1 cellular context compared by ENCODE assay signal in the genomic region with DNA sequence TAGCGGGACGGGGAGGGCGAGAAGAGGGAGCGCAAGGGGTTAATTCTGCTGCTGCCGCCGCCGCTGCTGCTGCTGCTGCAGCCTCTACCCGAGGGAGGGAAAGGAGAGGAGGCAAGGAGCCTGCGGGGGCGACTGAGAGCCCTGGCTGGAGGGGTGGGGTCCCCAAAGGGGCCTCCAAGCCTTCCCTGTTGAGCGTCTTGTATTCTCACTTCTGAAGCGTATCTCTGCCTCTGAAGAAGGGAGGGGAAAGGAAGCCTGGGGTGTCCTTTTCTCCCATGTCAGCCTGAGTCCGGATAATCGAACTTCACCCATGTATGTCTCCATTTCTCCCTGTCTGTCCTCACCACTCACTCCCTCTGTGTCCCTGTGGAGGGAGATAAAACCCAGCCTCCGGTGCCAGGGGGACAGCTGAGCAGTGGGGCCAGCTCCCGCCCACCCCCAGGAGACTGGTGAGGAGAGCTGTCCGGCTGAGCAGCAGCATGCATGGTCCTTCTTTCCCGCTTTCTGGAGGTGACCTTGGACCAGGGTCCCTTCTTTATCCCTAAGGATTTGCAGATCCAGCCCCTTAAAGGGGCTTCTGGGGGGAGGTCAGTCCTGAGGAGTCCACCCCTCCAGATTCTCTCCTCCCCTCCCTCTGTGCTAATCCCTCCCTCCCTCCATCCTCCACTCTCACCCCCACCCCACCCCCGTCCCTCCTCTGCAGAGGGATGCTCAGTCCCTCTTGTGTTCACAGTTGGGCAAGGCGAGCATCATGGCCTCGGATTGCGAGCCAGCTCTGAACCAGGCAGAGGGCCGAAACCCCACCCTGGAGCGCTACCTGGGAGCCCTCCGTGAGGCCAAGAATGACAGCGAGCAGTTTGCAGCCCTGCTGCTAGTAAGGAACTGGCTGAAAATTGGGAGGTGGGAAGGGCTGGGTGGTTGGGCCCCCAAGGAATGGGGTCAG.
TF ChIP-seq lines count a peak whose summit lies in the region.

No MANE protein-coding gene starts in this region.

TF ChIP-seq in liver, 16 proteins besides CTCF, POLR2A, EP300 and RAD21 (continued from another document):
- TF ChIP-seq, protein P1, sequence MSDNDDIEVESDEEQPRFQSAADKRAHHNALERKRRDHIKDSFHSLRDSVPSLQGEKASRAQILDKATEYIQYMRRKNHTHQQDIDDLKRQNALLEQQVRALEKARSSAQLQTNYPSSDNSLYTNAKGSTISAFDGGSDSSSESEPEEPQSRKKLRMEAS (IDR thresholded peaks at IDR 0.05): no peak
- TF ChIP-seq JUND (IDR thresholded peaks at IDR 0.05): no peak
- no peak for TF ChIP-seq HNF4A (conservative IDR thresholded peaks at IDR 0.05)
- TF ChIP-seq YY1 (IDR thresholded peaks at IDR 0.05): no peak
- TF ChIP-seq HNF4G (IDR thresholded peaks at IDR 0.05): no peak
TF ChIP-seq in liver: peak in this region for 0.
